In genomic region chr19:56701895-56702294, GRCh38 we compare ENCODE assay signal across 4 cellular contexts.
TF ChIP-seq lines count a peak whose summit lies in the region.

No MANE protein-coding gene starts in this region.

TF ChIP-seq in HepG2, 621 proteins besides CTCF, POLR2A, EP300 and RAD21:
- TF ChIP-seq GATAD1 (CRISPR knock-in tag; IDR thresholded peaks at IDR 0.05): no peak
- TF ChIP-seq TRIM22 (IDR thresholded peaks at IDR 0.05): no peak
- TF ChIP-seq MAFF (IDR thresholded peaks at IDR 0.05; ENCODE audit: low read depth, low read length): peak; percentile 76; the same call in 1 of the 2 replicates
- no peak for TF ChIP-seq SAFB2 (CRISPR knock-in tag; IDR thresholded peaks at IDR 0.05; ENCODE audit: borderline replicate concordance, low read depth)
- no peak for TF ChIP-seq SALL1 (CRISPR knock-in tag; IDR thresholded peaks at IDR 0.05)
- TF ChIP-seq ZFP62 (CRISPR knock-in tag; IDR thresholded peaks at IDR 0.05): no peak
- no peak for TF ChIP-seq NKX3-1 (CRISPR knock-in tag; IDR thresholded peaks at IDR 0.05)
- no peak for TF ChIP-seq SRY (CRISPR knock-in tag; IDR thresholded peaks at IDR 0.05)
- no peak for TF ChIP-seq STAT5B (CRISPR knock-in tag; IDR thresholded peaks at IDR 0.05)
- TF ChIP-seq NR2F1 (CRISPR knock-in tag; IDR thresholded peaks at IDR 0.05): no peak
- TF ChIP-seq MAFK (conservative IDR thresholded peaks at IDR 0.05 in 1 of 2, IDR thresholded peaks at IDR 0.05 in 1 of 2; ENCODE audit: low read length in 2 of 2): peak; percentile 71 to 87

TF ChIP-seq in A549, 52 proteins besides CTCF, POLR2A, EP300 and RAD21:
- TF ChIP-seq MAFK (IDR thresholded peaks at IDR 0.05; ENCODE audit: partially characterized antibody) (peak; percentile 87), MYC (IDR thresholded peaks at IDR 0.05; ENCODE audit: borderline replicate concordance, low read length) (no peak), HEYL (CRISPR knock-in tag; IDR thresholded peaks at IDR 0.05) (no peak), HES2 (IDR thresholded peaks at IDR 0.05) (no peak), TFCP2L1 (CRISPR knock-in tag; IDR thresholded peaks at IDR 0.05) (no peak), ELK1 (IDR thresholded peaks at IDR 0.05; ENCODE audit: low read depth, low read length) (no peak), CBX2 (IDR thresholded peaks at IDR 0.05; ENCODE audit: borderline replicate concordance, low read depth) (no peak), E2F6 (IDR thresholded peaks at IDR 0.05; ENCODE audit: borderline replicate concordance, low read depth) (no peak)

TF ChIP-seq in IMR-90, 13 proteins besides CTCF, POLR2A, EP300 and RAD21:
- TF ChIP-seq FOS (IDR thresholded peaks at IDR 0.05; ENCODE audit: low read depth, low read length) (no peak), RCOR1 (IDR thresholded peaks at IDR 0.05; ENCODE audit: insufficient replicate concordance, low read length) (no peak), CHD1 (IDR thresholded peaks at IDR 0.05; ENCODE audit: low read depth, low read length) (no peak), ELK1 (IDR thresholded peaks at IDR 0.05; ENCODE audit: borderline replicate concordance, low read depth, low read length) (no peak), MAZ (IDR thresholded peaks at IDR 0.05; ENCODE audit: borderline replicate concordance, low read depth, low read length) (no peak), RFX5 (IDR thresholded peaks at IDR 0.05; ENCODE audit: low read depth, low read length) (no peak), MAFK (IDR thresholded peaks at IDR 0.05; ENCODE audit: low read depth, low read length) (peak; percentile 74)
TF ChIP-seq in IMR-90: peak in this region for 1.

TF ChIP-seq in K562, 482 proteins besides CTCF, POLR2A, EP300 and RAD21:
- no peak for TF ChIP-seq ZNF124 (CRISPR knock-in tag; IDR thresholded peaks at IDR 0.05)
- no peak for TF ChIP-seq THRAP3 (IDR thresholded peaks at IDR 0.05; ENCODE audit: borderline replicate concordance)
- no peak for TF ChIP-seq FOXA3 (CRISPR knock-in tag; conservative IDR thresholded peaks at IDR 0.05 in 1 of 2, IDR thresholded peaks at IDR 0.05 in 1 of 2)
- TF ChIP-seq MAFK (IDR thresholded peaks at IDR 0.05; ENCODE audit: low read length): peak; percentile 11; the same call in 1 of the 2 replicates
- TF ChIP-seq MAFF (IDR thresholded peaks at IDR 0.05; ENCODE audit: low read length): 0 out of 2 replicates have a peak, but pooled peaks have one; percentile 14
- TF ChIP-seq MTF1 (CRISPR knock-in tag; IDR thresholded peaks at IDR 0.05; ENCODE audit: borderline replicate concordance): no peak
- TF ChIP-seq C11orf30 (IDR thresholded peaks at IDR 0.05; ENCODE audit: low read depth): peak; percentile 22; the same call in 1 of the 2 replicates
- peak; percentile 46; the same call in 1 of the 2 replicates for TF ChIP-seq MAFG (tag; conservative IDR thresholded peaks at IDR 0.05)
- peak; percentile 45 for TF ChIP-seq ZNF316 (IDR thresholded peaks at IDR 0.05)
